ENCODE assay signal across 18 cellular contexts in genomic region chr15:101495334-101496197, GRCh38.
"Had no signal": no experiment of that assay in that cellular context is flagged by ENCODE, and none has a peak within 500 bp of the region (broad histone marks: within the 10 kb centered on the region; RNA-seq: fewer than 3 reads in every experiment).

No MANE protein-coding gene starts in this region.

- H3K4me1 ChIP-seq: ascending aorta, breast epithelium had no signal

- H3K9me3 ChIP-seq: ascending aorta, breast epithelium, heart right ventricle had no signal

- FAIRE-seq: small intestine, TTC549 had no signal

- H3K4me3 ChIP-seq: ascending aorta, breast epithelium, lung had no signal

- DNase-seq: activated B cell treated with CpG ODN at 0.5 μM for 24 hours; activated CD4-positive, alpha-beta T cell treated with anti-CD3 and anti-CD28 coated beads, Interleukin-2, amount 10 ng/mL, durations not matched to agents 7 days and 5 days; activated naive CD4-positive, alpha-beta T cell treated with anti-CD3 and anti-CD28 coated beads for 36 hours; activated naive CD8-positive, alpha-beta T cell treated with anti-CD3 and anti-CD28 coated beads, Interleukin-2, amount 50 U/mL, for 24 hours; cerebellar nuclear complex; effector memory CD4-positive, alpha-beta T cell; foreskin melanocyte; heart right ventricle; midbrain; naive B cell; right cardiac atrium; small intestine; SW 1271 had no signal

- H3K27me3 ChIP-seq: ascending aorta had no signal

- H3K36me3 ChIP-seq: ascending aorta, breast epithelium, heart right ventricle had no signal

- H3K27ac ChIP-seq: ascending aorta, breast epithelium, heart right ventricle had no signal

- ATAC-seq: activated naive CD8-positive, alpha-beta T cell treated with anti-CD3 and anti-CD28 coated beads, Interleukin-2, amount 50 U/mL, for 24 hours; activated T-helper 17 cell treated with anti-CD3 and anti-CD28 coated beads, Interleukin-2, amount 50 U/mL, for 72 hours; heart right ventricle; right cardiac atrium had no signal
